Comparison of ENCODE assay signal across 1 cellular context in genomic region chr7:32941996-32942782, GRCh38.
A peak's percentile ranks its signal among the peaks of the same experiment; 100 is the strongest.
TF ChIP-seq lines count a peak whose summit lies in the region.

No MANE protein-coding gene starts in this region.

TF ChIP-seq in K562, 482 proteins besides CTCF, POLR2A, EP300 and RAD21 (continued from another document and continues in another):
- no peak for TF ChIP-seq CHD7 (IDR thresholded peaks at IDR 0.05; ENCODE audit: low read depth, low read length)
- peak; percentile 14; the same call in 1 of the 2 replicates for TF ChIP-seq TCF7 (IDR thresholded peaks at IDR 0.05; ENCODE audit: borderline replicate concordance)
- no peak for TF ChIP-seq POLR3G (IDR thresholded peaks at IDR 0.05; ENCODE audit: extremely low read depth, insufficient read length, insufficient replicate concordance)
- TF ChIP-seq PRMT5 (CRISPR knock-in tag; IDR thresholded peaks at IDR 0.05), result no peak
- no peak for TF ChIP-seq SMARCB1 (IDR thresholded peaks at IDR 0.05; ENCODE audit: insufficient read length, low read depth)
- peak; percentile 48; the same call in 1 of the 2 replicates for TF ChIP-seq SMARCE1 (IDR thresholded peaks at IDR 0.05)
- no peak for TF ChIP-seq LARP7 (IDR thresholded peaks at IDR 0.05)
- TF ChIP-seq ZNF134 (CRISPR knock-in tag; conservative IDR thresholded peaks at IDR 0.05), result no peak
- TF ChIP-seq ZNF696 (CRISPR knock-in tag; conservative IDR thresholded peaks at IDR 0.05), result no peak
- no peak for TF ChIP-seq CEBPG (CRISPR knock-in tag; IDR thresholded peaks at IDR 0.05)
- no peak for TF ChIP-seq CEBPG (tag; conservative IDR thresholded peaks at IDR 0.05 in 1 of 2, IDR thresholded peaks at IDR 0.05 in 1 of 2)
- TF ChIP-seq GTF3C2 (IDR thresholded peaks at IDR 0.05; ENCODE audit: borderline replicate concordance, extremely low read depth, insufficient read length), result no peak
- no peak for TF ChIP-seq NCOA4 (IDR thresholded peaks at IDR 0.05; ENCODE audit: partially characterized antibody)
- TF ChIP-seq ETV6 (IDR thresholded peaks at IDR 0.05; ENCODE audit: borderline replicate concordance in 1 of 2, low read depth in 2 of 2, low read length in 1 of 2), result no peak
- no peak for TF ChIP-seq ETV6 (CRISPR knock-in tag; IDR thresholded peaks at IDR 0.05; ENCODE audit: borderline replicate concordance)
- peak; percentile 32 to 42; a peak in 1 of 4 replicates for TF ChIP-seq SIN3A (IDR thresholded peaks at IDR 0.05; ENCODE audit: borderline replicate concordance in 2 of 2, control insufficient read depth in 1 of 2, low read depth in 2 of 2, low read length in 2 of 2)
- no peak for TF ChIP-seq LEF1 (IDR thresholded peaks at IDR 0.05)
- TF ChIP-seq MLLT1 (IDR thresholded peaks at IDR 0.05), result peak in 1 of 2 experiments; percentile 63; a peak in 1 of 4 replicates
- no peak for TF ChIP-seq CEBPZ (IDR thresholded peaks at IDR 0.05; ENCODE audit: borderline replicate concordance, low read depth, low read length)
- no peak for TF ChIP-seq HMG20B (CRISPR knock-in tag; IDR thresholded peaks at IDR 0.05)
- TF ChIP-seq IRF2 (CRISPR knock-in tag; IDR thresholded peaks at IDR 0.05), result no peak
- no peak for TF ChIP-seq ARHGAP35 (IDR thresholded peaks at IDR 0.05; ENCODE audit: partially characterized antibody)
- no peak for TF ChIP-seq TCFL5 (CRISPR knock-in tag; conservative IDR thresholded peaks at IDR 0.05)
- TF ChIP-seq ZNF785 (CRISPR knock-in tag; IDR thresholded peaks at IDR 0.05), result no peak
- TF ChIP-seq ID3 (CRISPR knock-in tag; IDR thresholded peaks at IDR 0.05), result no peak
- TF ChIP-seq ID3 (tag; IDR thresholded peaks at IDR 0.05), result no peak
- no peak for TF ChIP-seq C11orf30 (IDR thresholded peaks at IDR 0.05; ENCODE audit: low read depth)
- peak; percentile 58 for TF ChIP-seq PRDM10 (IDR thresholded peaks at IDR 0.05; ENCODE audit: partially characterized antibody)
- no peak for TF ChIP-seq E2F1 (CRISPR knock-in tag; IDR thresholded peaks at IDR 0.05)
